In genomic region chr2:189783451-189783926, GRCh38 we compare ENCODE assay signal across 8 cellular contexts. TPM values are rescaled to one million over a fixed set of nuclear protein-coding genes. Genes with fewer than 3 reads are reported as not detected.
DNase-seq lines count a peak whose midpoint lies in the region; ATAC-seq, FAIRE-seq and TF ChIP-seq lines count a peak whose summit lies in the region.

No MANE protein-coding gene starts in this region.

- peak; percentile 27 for FAIRE-seq in H54 (lab: Jason Lieb, UNC)

- H3K9me3 ChIP-seq in left ventricle myocardium inferior (replicated peaks): no peaks in the 10 kb centered on the region
- no peaks in the 10 kb centered on the region for H3K9me3 ChIP-seq in psoas muscle

- peaks cover 48% of the 10 kb centered on the region for H3K36me3 Mint-ChIP-seq in activated T-helper 1 cell treated with anti-CD3 and anti-CD28 coated beads, Interleukin-12 subunit alpha, Interleukin-12 subunit beta, Interleukin-2, Interleukin-4 antibody, amounts not matched to agents 30 ng/mL and 10 ng/mL and 1 ng/mL, durations not matched to agents 14 hours and 24 hours and 36 hours (ENCODE audit: low read depth)

- DNase-seq in NCI-H2029 (lab: John Stamatoyannopoulos, UW): peak; percentile 31
- no peak for DNase-seq in NCI-H2029 treated with DMSO at 0.1 percent for 48 hours (lab: John Stamatoyannopoulos, UW)
- DNase-seq in H54 (ENCODE audit: insufficient read length, low spot score): no peak
- DNase-seq in LHCN-M2 (ENCODE audit: low read depth): peak; percentile 49
- no peak for DNase-seq in activated T-helper 1 cell treated with anti-CD3 and anti-CD28 coated beads, Interleukin-12 subunit alpha, Interleukin-12 subunit beta, Interleukin-2, Interleukin-4 antibody, amounts not matched to agents 30 ng/mL and 10 ng/mL and 1 ng/mL, durations not matched to agents 14 hours and 24 hours and 36 hours (ENCODE audit: low spot score)
- no peak for DNase-seq in left ventricle myocardium inferior
- no peak for DNase-seq in psoas muscle
- no peak for DNase-seq in central memory CD4-positive, alpha-beta T cell

- H3K4me3 Mint-ChIP-seq in activated T-helper 1 cell treated with anti-CD3 and anti-CD28 coated beads, Interleukin-12 subunit alpha, Interleukin-12 subunit beta, Interleukin-2, Interleukin-4 antibody, amounts not matched to agents 30 ng/mL and 10 ng/mL and 1 ng/mL, durations not matched to agents 14 hours and 24 hours and 36 hours: peak overlapping the region; percentile 92

- H3K27me3 ChIP-seq in left ventricle myocardium inferior (ENCODE audit: low read depth) (no peaks in the 10 kb centered on the region), psoas muscle (ENCODE audit: insufficient read depth in 3 of 3, low read length in 2 of 3) (no peaks in the 10 kb centered on the region)

- H3K4me3 ChIP-seq in left ventricle myocardium inferior: peak overlapping the region; percentile 81
- H3K4me3 ChIP-seq in psoas muscle: peak overlapping the region; percentile 73

- intact Hi-C loops in activated T-helper 1 cell treated with anti-CD3 and anti-CD28 coated beads, Interleukin-12 subunit alpha, Interleukin-12 subunit beta, Interleukin-2, Interleukin-4 antibody, amounts not matched to agents 30 ng/mL and 10 ng/mL and 1 ng/mL, durations not matched to agents 14 hours and 24 hours and 36 hours (cut with micrococcal nuclease): loop anchor here (5.0 to 10.0 kb wide), 4 partner anchors 751 to 1901 kb away; partner anchors contain the start of genes GLS and NEMP2
- intact Hi-C loops in left ventricle myocardium inferior (cut with micrococcal nuclease): no loop called here
- intact Hi-C loops in psoas muscle (cut with DNase I): loop anchor here in 1 of 2 donors (2.0 kb wide), 1 partner anchor 19 kb away; no protein-coding TSS in a partner anchor

- TF ChIP-seq POLR2A in H54 (IDR thresholded peaks at IDR 0.05; ENCODE audit: low read depth, low read length): no peak

- H3K9me3 Mint-ChIP-seq in activated T-helper 1 cell treated with anti-CD3 and anti-CD28 coated beads, Interleukin-12 subunit alpha, Interleukin-12 subunit beta, Interleukin-2, Interleukin-4 antibody, amounts not matched to agents 30 ng/mL and 10 ng/mL and 1 ng/mL, durations not matched to agents 14 hours and 24 hours and 36 hours: no peaks in the 10 kb centered on the region

- peaks cover 43% of the 10 kb centered on the region for H3K4me1 Mint-ChIP-seq in activated T-helper 1 cell treated with anti-CD3 and anti-CD28 coated beads, Interleukin-12 subunit alpha, Interleukin-12 subunit beta, Interleukin-2, Interleukin-4 antibody, amounts not matched to agents 30 ng/mL and 10 ng/mL and 1 ng/mL, durations not matched to agents 14 hours and 24 hours and 36 hours (ENCODE audit: low read depth)

- H3K27ac Mint-ChIP-seq in activated T-helper 1 cell treated with anti-CD3 and anti-CD28 coated beads, Interleukin-12 subunit alpha, Interleukin-12 subunit beta, Interleukin-2, Interleukin-4 antibody, amounts not matched to agents 30 ng/mL and 10 ng/mL and 1 ng/mL, durations not matched to agents 14 hours and 24 hours and 36 hours: peak overlapping the region; percentile 93

- peaks cover 64% of the 10 kb centered on the region for H3K4me1 ChIP-seq in left ventricle myocardium inferior
- peaks cover 27% of the 10 kb centered on the region for H3K4me1 ChIP-seq in psoas muscle

- H3K27ac ChIP-seq in left ventricle myocardium inferior (replicated peaks): peak overlapping the region; percentile 97
- H3K27ac ChIP-seq in psoas muscle: peak overlapping the region; percentile 98

- 0 to 1% (median 0%) methylated on average over 17 of the region's 17 CpGs for WGBS in psoas muscle, 3 donors

- peak in 1 of 4 donors; percentile 13 for ATAC-seq in psoas muscle

- no peaks in the 10 kb centered on the region for H3K27me3 Mint-ChIP-seq in activated T-helper 1 cell treated with anti-CD3 and anti-CD28 coated beads, Interleukin-12 subunit alpha, Interleukin-12 subunit beta, Interleukin-2, Interleukin-4 antibody, amounts not matched to agents 30 ng/mL and 10 ng/mL and 1 ng/mL, durations not matched to agents 14 hours and 24 hours and 36 hours (ENCODE audit: insufficient read depth)

- no peak for TF ChIP-seq CTCF in left ventricle myocardium inferior (IDR thresholded peaks at IDR 0.05; ENCODE audit: borderline replicate concordance)
- TF ChIP-seq CTCF in psoas muscle (IDR thresholded peaks at IDR 0.05): no peak

- H3K36me3 ChIP-seq in left ventricle myocardium inferior (peaks cover 36% of the 10 kb centered on the region), psoas muscle (ENCODE audit: insufficient read depth in 1 of 2, low read depth in 1 of 2) (peaks cover 0 to 62% of the 10 kb centered on the region in 2 donors)

RNA-seq across cellular contexts. Expression of gene ORMDL1, which starts 0.7 kb away (rescaled TPM):
- total RNA-seq in LHCN-M2 (2014; rRNA removed) (62.4 and 83.4 TPM in 2 replicates), left ventricle myocardium inferior (27.7 TPM), psoas muscle (10 to 100 TPM; 18.7 to 22.2 (median 20.1) TPM)
- polyA plus RNA-seq in LHCN-M2 (2012): 36.8 TPM
- total RNA-seq in activated T-helper 1 cell treated with anti-CD3 and anti-CD28 coated beads, Interleukin-12 subunit alpha, Interleukin-12 subunit beta, Interleukin-2, Interleukin-4 antibody, amounts not matched to agents 30 ng/mL and 10 ng/mL and 1 ng/mL, durations not matched to agents 14 hours and 24 hours and 36 hours: 78.7 and 80.1 TPM in 2 replicates
- polyA plus RNA-seq in psoas muscle: 10 to 100 TPM; 24.0 to 54.5 (median 41.2) TPM

RNA-seq across cellular contexts. Expression of gene PMS1, which starts 0.8 kb away (rescaled TPM):
- total RNA-seq in LHCN-M2 (2014; rRNA removed) (22.2 and 27.9 TPM in 2 replicates), left ventricle myocardium inferior (11.0 TPM), psoas muscle (10 to 100 TPM in 3 of 4 donors, 1 to 10 TPM in 1; 8.7 to 20.3 (median 11.6) TPM)
- 5.5 TPM for polyA plus RNA-seq in LHCN-M2 (2012)
- 54.4 and 55.9 TPM in 2 replicates for total RNA-seq in activated T-helper 1 cell treated with anti-CD3 and anti-CD28 coated beads, Interleukin-12 subunit alpha, Interleukin-12 subunit beta, Interleukin-2, Interleukin-4 antibody, amounts not matched to agents 30 ng/mL and 10 ng/mL and 1 ng/mL, durations not matched to agents 14 hours and 24 hours and 36 hours
- 10 to 100 TPM in 1 of 3 donors, 1 to 10 TPM in 2; 4.6 to 10.5 (median 7.4) TPM for polyA plus RNA-seq in psoas muscle

RNA-seq across cellular contexts. Expression of gene OSGEPL1, which starts 20.9 kb away (rescaled TPM):
- total RNA-seq in LHCN-M2 (2014; rRNA removed) (11.4 and 13.3 TPM in 2 replicates), left ventricle myocardium inferior (9.8 TPM), psoas muscle (1 to 10 TPM; 3.4 to 5.9 (median 4.5) TPM)
- polyA plus RNA-seq in LHCN-M2 (2012): 3.2 TPM
- 8.3 and 11.4 TPM in 2 replicates for total RNA-seq in activated T-helper 1 cell treated with anti-CD3 and anti-CD28 coated beads, Interleukin-12 subunit alpha, Interleukin-12 subunit beta, Interleukin-2, Interleukin-4 antibody, amounts not matched to agents 30 ng/mL and 10 ng/mL and 1 ng/mL, durations not matched to agents 14 hours and 24 hours and 36 hours
- polyA plus RNA-seq in psoas muscle: 10 to 100 TPM in 1 of 3 donors, 1 to 10 TPM in 2; 2.9 to 12.3 (median 4.1) TPM

Comparison
In these comparisons a context has a peak if more than half of its experiments do, and no peak if none do; other contexts are left out.
1. DNase-seq: peak in NCI-H2029 (single experiment) and LHCN-M2 (single experiment); none in NCI-H2029 treated with DMSO at 0.1 percent for 48 hours (single experiment), H54 (single experiment), activated T-helper 1 cell treated with anti-CD3 and anti-CD28 coated beads, Interleukin-12 subunit alpha, Interleukin-12 subunit beta, Interleukin-2, Interleukin-4 antibody, amounts not matched to agents 30 ng/mL and 10 ng/mL and 1 ng/mL, durations not matched to agents 14 hours and 24 hours and 36 hours (single experiment), left ventricle myocardium inferior (single experiment), psoas muscle (0 of 2) and central memory CD4-positive, alpha-beta T cell (single experiment).